ENCODE assay signal across 26 cellular contexts in genomic region chr13:111256458-111256857, GRCh38.
DNase-seq lines count a peak whose midpoint lies in the region; ATAC-seq and TF ChIP-seq lines count a peak whose summit lies in the region.
"Had no signal": no experiment of that assay in that cellular context is flagged by ENCODE, and none has a peak within 500 bp of the region (broad histone marks: within the 10 kb centered on the region; RNA-seq: fewer than 3 reads in every experiment).

No MANE protein-coding gene starts in this region.

- TF ChIP-seq CTCF in right atrium auricular region (IDR thresholded peaks at IDR 0.05) (no peak), WERI-Rb-1 (IDR thresholded peaks at IDR 0.05; ENCODE audit: low read depth, low read length) (no peak), neural progenitor cell (IDR thresholded peaks at IDR 0.05) (no peak), tibial nerve (IDR thresholded peaks at IDR 0.05) (no peak)

- peaks cover 10% of the 10 kb centered on the region for H3K79me2 ChIP-seq in neural progenitor cell (ENCODE audit: low read depth)

- no peaks in the 10 kb centered on the region for H4K20me1 ChIP-seq in neural progenitor cell (ENCODE audit: low read depth)

- H3K27me3 ChIP-seq in right cardiac atrium (ENCODE audit: control insufficient read depth, insufficient read depth) (no peaks in the 10 kb centered on the region), right atrium auricular region (no peaks in the 10 kb centered on the region), WERI-Rb-1 (ENCODE audit: insufficient read depth, low read depth, severe bottlenecking) (no peaks in the 10 kb centered on the region), neural progenitor cell (no peaks in the 10 kb centered on the region), tibial nerve (no peaks in the 10 kb centered on the region)
- H3K27me3 ChIP-seq: BLaER1 treated with 17β-estradiol and CSF1 and Interleukin-3, amounts not matched to agents 10 nM and 100 nM; SJSA1 had no signal

- no peak for ATAC-seq in right cardiac atrium
- ATAC-seq: A549 had no signal

- WGBS in right cardiac atrium: 98% methylated on average over 8 of the region's 8 CpGs
- 98 to 99% methylated on average over 8 of the region's 8 CpGs for WGBS in tibial nerve, 2 donors

- H3K4me1 ChIP-seq in right cardiac atrium (ENCODE audit: control insufficient read depth, insufficient read depth, low read length) (peaks cover 8% of the 10 kb centered on the region), right atrium auricular region (peaks cover 0 to 22% of the 10 kb centered on the region in 2 donors), neural progenitor cell (peaks cover 14% of the 10 kb centered on the region), tibial nerve (peaks cover 0 to 16% (median 9%) of the 10 kb centered on the region in 4 donors)
- H3K4me1 ChIP-seq: A549; BLaER1 treated with 17β-estradiol and CSF1 and Interleukin-3, amounts not matched to agents 10 nM and 100 nM; HAP-1 had no signal

- peaks cover 38% of the 10 kb centered on the region for H3K9me3 Mint-ChIP-seq in neural progenitor cell

- H3K4me3 Mint-ChIP-seq in neural progenitor cell: no peak overlapping the region
- H3K4me3 Mint-ChIP-seq: CD4-positive, alpha-beta memory T cell had no signal

- H3K4me2 ChIP-seq in neural progenitor cell: peak overlapping the region; percentile 11
- H3K4me2 ChIP-seq: A549; BLaER1 treated with 17β-estradiol and CSF1 and Interleukin-3, amounts not matched to agents 10 nM and 100 nM; KMS-11 had no signal

- DNase-seq in right cardiac atrium (no peak), right atrium auricular region (ENCODE audit: low spot score) (no peak), WERI-Rb-1 (no peak), neural progenitor cell (ENCODE audit: low spot score) (no peak), tibial nerve (ENCODE audit: low spot score in 2 of 2) (no peak), GOT3 (lab: John Stamatoyannopoulos, UW) (no peak)
- no peak for DNase-seq in stimulated activated CD4-positive, alpha-beta T cell treated with anti-CD3 and anti-CD28 coated beads, Interleukin-4, amount 100 ng/mL, for 24 hours
- DNase-seq: AML-193; CD4-positive, alpha-beta memory T cell; COR-L47; DMS53; NCI-H1048; NCI-H1417; NCI-H1694; NCI-H2029 treated with DMSO at 0.1 percent for 48 hours; NCI-H446 treated with DMSO at 0.1 percent for 48 hours; NCI-H526; NK-92 treated with Interleukin-12 subunit alpha and Interleukin-12 subunit beta, amount 100 ng/mL, for 24 hours; Right ventricle myocardium superior; RPMI8226 had no signal

- no peaks in the 10 kb centered on the region for H3K9me3 ChIP-seq in right cardiac atrium (ENCODE audit: control insufficient read depth, low read length)
- no peaks in the 10 kb centered on the region for H3K9me3 ChIP-seq in right atrium auricular region
- peaks cover 27% of the 10 kb centered on the region for H3K9me3 ChIP-seq in WERI-Rb-1 (ENCODE audit: severe bottlenecking)
- H3K9me3 ChIP-seq in neural progenitor cell (ENCODE audit: low read depth): no peaks in the 10 kb centered on the region
- peaks cover 0 to 5% (median 0%) of the 10 kb centered on the region in 4 donors for H3K9me3 ChIP-seq in tibial nerve
- H3K9me3 ChIP-seq: A549, HAP-1 had no signal

- H2AFZ ChIP-seq in neural progenitor cell (replicated peaks): no peak overlapping the region

- no peak overlapping the region for H3K27ac Mint-ChIP-seq in neural progenitor cell
- H3K27ac Mint-ChIP-seq: CD4-positive, alpha-beta memory T cell; IgD-negative memory B cell had no signal

- H3F3A ChIP-seq in neural progenitor cell (ENCODE audit: low read depth): no peaks in the 10 kb centered on the region

- intact Hi-C loops in right cardiac atrium (cut with DNase I): no loop called here

- peaks cover 32% of the 10 kb centered on the region for H3K36me3 ChIP-seq in right atrium auricular region
- peaks cover 46% of the 10 kb centered on the region for H3K36me3 ChIP-seq in WERI-Rb-1
- peaks cover 4% of the 10 kb centered on the region for H3K36me3 ChIP-seq in neural progenitor cell
- peaks cover 0 to 39% (median 19%) of the 10 kb centered on the region in 3 donors for H3K36me3 ChIP-seq in tibial nerve

- H3K4me3 ChIP-seq in right cardiac atrium (ENCODE audit: low read length) (no peak overlapping the region), right atrium auricular region (no peak overlapping the region), WERI-Rb-1 (ENCODE audit: low read depth, low read length) (no peak overlapping the region), neural progenitor cell (no peak overlapping the region), tibial nerve (no peak overlapping the region)
- H3K4me3 ChIP-seq: A549; BLaER1 treated with 17β-estradiol and CSF1 and Interleukin-3, amounts not matched to agents 10 nM and 100 nM; HAP-1; SJSA1 had no signal

- H3K27ac ChIP-seq in right cardiac atrium (ENCODE audit: low read length) (peak overlapping the region; percentile 16), right atrium auricular region (no peak overlapping the region), WERI-Rb-1 (peak overlapping the region; percentile 37), neural progenitor cell (peak overlapping the region; percentile 50), tibial nerve (no peak overlapping the region)
- H3K27ac ChIP-seq: A549; BLaER1 treated with 17β-estradiol and CSF1 and Interleukin-3, amounts not matched to agents 10 nM and 100 nM; KMS-11; SJSA1 had no signal

- peaks cover 2% of the 10 kb centered on the region for H3K27me3 Mint-ChIP-seq in neural progenitor cell (ENCODE audit: insufficient read depth, low read depth)
- H3K27me3 Mint-ChIP-seq: CD4-positive, alpha-beta memory T cell; IgD-negative memory B cell had no signal

- no peak for TF ChIP-seq POLR2A in tibial nerve (IDR thresholded peaks at IDR 0.05)

- peaks cover 64% of the 10 kb centered on the region for H3K36me3 Mint-ChIP-seq in neural progenitor cell

- no peak for TF ChIP-seq EP300 in tibial nerve (IDR thresholded peaks at IDR 0.05)

- H3K4me1 Mint-ChIP-seq in neural progenitor cell: peaks cover 2% of the 10 kb centered on the region

- H3K9ac ChIP-seq in neural progenitor cell: no peak overlapping the region
- H3K9ac ChIP-seq: BLaER1 treated with 17β-estradiol and CSF1 and Interleukin-3, amounts not matched to agents 10 nM and 100 nM; KMS-11 had no signal

Comparison
In these comparisons a context has a peak if more than half of its experiments do, and no peak if none do; other contexts are left out.
1. H3K27ac ChIP-seq: peak in right cardiac atrium (single experiment), WERI-Rb-1 (single experiment) and neural progenitor cell (single experiment); none in right atrium auricular region (0 of 2) and tibial nerve (0 of 4).